14 cellular contexts compared by ENCODE assay signal in the genomic region with DNA sequence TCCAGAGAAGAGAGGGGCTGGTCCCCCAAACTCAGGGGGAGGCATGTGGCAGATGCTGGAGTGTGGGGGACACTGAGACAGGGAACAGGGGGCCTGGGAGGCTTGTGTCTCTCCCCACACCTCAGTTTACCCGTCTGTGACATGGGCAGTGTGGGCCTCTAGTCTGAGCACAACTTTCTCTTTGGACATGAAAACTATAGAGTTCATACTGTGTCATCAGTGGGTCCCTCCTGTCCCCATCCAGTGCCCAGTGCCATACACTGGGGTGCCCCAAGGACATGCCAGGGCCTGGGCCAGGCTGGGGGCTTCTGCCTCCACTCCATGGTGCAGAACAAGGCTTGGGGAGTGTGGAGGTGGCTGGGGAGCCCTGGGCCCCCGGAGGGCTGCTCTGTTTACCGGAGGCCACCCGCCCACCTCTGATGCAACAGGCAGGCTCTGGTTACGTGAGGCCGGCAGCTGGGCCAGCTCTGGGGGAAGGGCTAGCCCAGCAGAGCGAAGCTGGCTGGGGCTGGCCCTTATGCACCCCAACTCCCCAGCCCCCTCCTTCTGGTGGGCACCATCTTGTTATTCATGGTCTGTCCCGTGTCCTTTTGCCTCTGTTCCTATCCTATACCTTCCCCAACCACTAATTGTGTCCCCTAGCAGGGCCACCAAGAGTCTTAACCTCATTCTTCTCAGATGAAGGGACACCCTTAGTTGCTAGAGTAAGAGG. TPM values are rescaled to one million over a fixed set of nuclear protein-coding genes. Genes with fewer than 3 reads are reported as not detected.
A peak's percentile ranks its signal among the peaks of the same experiment; 100 is the strongest.
DNase-seq lines count a peak whose midpoint lies in the region; ATAC-seq, FAIRE-seq and TF ChIP-seq lines count a peak whose summit lies in the region.
"Had no signal": no experiment of that assay in that cellular context is flagged by ENCODE, and none has a peak within 500 bp of the region (broad histone marks: within the 10 kb centered on the region; RNA-seq: fewer than 3 reads in every experiment).

No MANE protein-coding gene starts in this region.

- H3K23ac ChIP-seq in neuronal stem cell (ENCODE audit: low read depth, low read length, poor library complexity): no peak overlapping the region

- no peak overlapping the region for H3K14ac ChIP-seq in neuronal stem cell (ENCODE audit: low read length)

- H3K4me3 ChIP-seq in GM12878 (no peak overlapping the region), neuronal stem cell (ENCODE audit: low read length in 2 of 2) (no peak overlapping the region)

- H3K27ac ChIP-seq in GM12878 (ENCODE audit: control insufficient read depth, insufficient read depth): peak overlapping the region; percentile 57
- no peak overlapping the region for H3K27ac ChIP-seq in neuronal stem cell (replicated peaks; ENCODE audit: low read length)
- H3K27ac ChIP-seq: WERI-Rb-1 had no signal

- no peak overlapping the region for H3K4ac ChIP-seq in neuronal stem cell (ENCODE audit: low read length)

- peak overlapping the region; percentile 24; the same call in 1 of the 2 replicates for H3K4me2 ChIP-seq in GM12878 (ENCODE audit: control insufficient read depth, insufficient read depth)
- no peak overlapping the region for H3K4me2 ChIP-seq in neuronal stem cell (ENCODE audit: insufficient read depth, low read length, poor library complexity, severe bottlenecking)

- H3K4me1 ChIP-seq in GM12878 (ENCODE audit: control insufficient read depth, insufficient read depth, low read length): peaks cover 26% of the 10 kb centered on the region
- H3K4me1 ChIP-seq in neuronal stem cell (ENCODE audit: control insufficient read depth in 2 of 2, insufficient read depth in 1 of 2, low read depth in 1 of 2, low read length in 2 of 2): peaks cover 0 to 13% of the 10 kb centered on the region in 2 donors

- peak overlapping the region; percentile 32 for H2AK5ac ChIP-seq in neuronal stem cell (ENCODE audit: low read depth, low read length)

- no peak overlapping the region for H2BK120ac ChIP-seq in neuronal stem cell (ENCODE audit: low read depth, low read length)

- H3K36me3 ChIP-seq in GM12878 (ENCODE audit: control insufficient read depth in 2 of 2, insufficient read depth in 2 of 2, low read length in 1 of 2): no peaks in the 10 kb centered on the region
- no peaks in the 10 kb centered on the region for H3K36me3 ChIP-seq in neuronal stem cell (replicated peaks in 1 of 2; ENCODE audit: control insufficient read depth in 2 of 2, insufficient read depth in 2 of 2, low read length in 2 of 2)
- H3K36me3 ChIP-seq: WERI-Rb-1 had no signal

- peaks cover 7% of the 10 kb centered on the region for H3K79me2 ChIP-seq in GM12878 (ENCODE audit: control insufficient read depth, insufficient read depth, low read length)

- POLR2A ChIA-PET in GM12878 (lab: Charles Lee): interaction anchor here (0.9 kb wide), 1 partner anchor 20 kb away, joined by 3 read pairs; no protein-coding TSS in a partner anchor

- TF ChIP-seq EP300 in GM12878 (IDR thresholded peaks at IDR 0.05; ENCODE audit: borderline replicate concordance in 1 of 2, control insufficient read depth in 1 of 2, low read depth in 2 of 2, low read length in 2 of 2): no peak

- H3K9ac ChIP-seq in GM12878 (ENCODE audit: control insufficient read depth, insufficient read depth, low read length): no peak overlapping the region
- H3K9ac ChIP-seq in neuronal stem cell (ENCODE audit: low read depth, low read length, poor library complexity): no peak overlapping the region

- 32% methylated on average over 8 of the region's 8 CpGs for WGBS in GM12878 (ENCODE audit: insufficient coverage, insufficient replicate concordance, low lambda C conversion rate, missing lambda C conversion rate)
- no CpG with 5 or more reads among the region's 8 CpGs for WGBS in neuronal stem cell (ENCODE audit: extremely low coverage in 2 of 2, insufficient read length in 2 of 2, insufficient replicate concordance in 1 of 2), 2 donors

- H3K27me3 ChIP-seq in GM12878 (replicated peaks in 1 of 2; ENCODE audit: control insufficient read depth in 2 of 2, insufficient read depth in 2 of 2, low read length in 1 of 2) (no peaks in the 10 kb centered on the region), neuronal stem cell (ENCODE audit: control insufficient read depth in 3 of 3, insufficient read depth in 3 of 3, low read depth in 1 of 3, low read length in 3 of 3) (peaks cover 0 to 16% (median 0%) of the 10 kb centered on the region in 3 experiments)

- no peak overlapping the region for H2BK5ac ChIP-seq in neuronal stem cell (ENCODE audit: low read length)

- RAD21 ChIA-PET in GM12878 (lab: Charles Lee; ENCODE audit: unreplicated experiment): interaction anchor here (14.0 kb wide), 1 partner anchor 18 kb away, joined by 394 read pairs; no protein-coding TSS in a partner anchor

- no peak for TF ChIP-seq CTCF in GM13976 (IDR thresholded peaks at IDR 0.05; ENCODE audit: borderline replicate concordance, control extremely low read depth, extremely low read depth, insufficient read depth, missing control alignments)
- no peak for TF ChIP-seq CTCF in GM12878 (IDR thresholded peaks at IDR 0.05 in 2 of 3, conservative IDR thresholded peaks at IDR 0.05 in 1 of 3; ENCODE audit: control insufficient read depth in 2 of 3, extremely low read depth in 1 of 3, insufficient read depth in 1 of 3, low read depth in 3 of 3, low read length in 3 of 3)

- H2BK12ac ChIP-seq in neuronal stem cell (ENCODE audit: low read length): peak overlapping the region; percentile 69

- H3K79me1 ChIP-seq in neuronal stem cell (ENCODE audit: low read depth, low read length): no peaks in the 10 kb centered on the region

- H3K9me3 ChIP-seq in GM12878 (replicated peaks; ENCODE audit: control insufficient read depth, insufficient read depth, low read length) (no peaks in the 10 kb centered on the region), neuronal stem cell (replicated peaks in 1 of 2; ENCODE audit: control insufficient read depth in 2 of 2, insufficient read depth in 1 of 2, low read depth in 1 of 2, low read length in 2 of 2) (peaks cover 0 to 2% of the 10 kb centered on the region in 2 donors)

- H4K8ac ChIP-seq in neuronal stem cell (ENCODE audit: low read depth, low read length): no peak overlapping the region

- H4K20me1 ChIP-seq in GM12878 (ENCODE audit: control insufficient read depth, insufficient read depth): no peaks in the 10 kb centered on the region

- BruUV-seq in GM12878 (replicated peaks; lab: Mats Ljungman, UMichigan): no TSS peak

- TF ChIP-seq RAD21 in GM12878 (IDR thresholded peaks at IDR 0.05; ENCODE audit: insufficient read depth, low read depth, low read length): no peak

- in situ Hi-C loops in GM13976 (cut with MboI; ENCODE audit: low sequenced_read_pairs, unreplicated experiment): no loop called here
- in situ Hi-C loops in GM12878 (cut with MboI): no loop called here

- H3K18ac ChIP-seq in neuronal stem cell (ENCODE audit: low read length): no peak overlapping the region

- FAIRE-seq in GM12878 (lab: Jason Lieb, UNC): no peak
- FAIRE-seq in urothelium cell line (lab: Jason Lieb, UNC): no peak
- FAIRE-seq: GM19239 had no signal

- intact Hi-C loops in GM12878 (cut with micrococcal nuclease; ENCODE audit: unreplicated experiment): no loop called here

- SMC1A ChIA-PET in GM12878 (lab: Charles Lee; ENCODE audit: uncharacterized antibody, unreplicated experiment): interaction anchor here (1.1 to 6.5 kb wide), 6 partner anchors 12 to 31 kb away, joined by 3 to 114 read pairs (median 4); no protein-coding TSS in a partner anchor

- no peak overlapping the region; the same call in 1 of the 2 replicates for H2AFZ ChIP-seq in GM12878 (ENCODE audit: control insufficient read depth, low read depth, low read length)
- H2AFZ ChIP-seq in neuronal stem cell (ENCODE audit: low read length): no peak overlapping the region

- DNase-seq in GM13976 (ENCODE audit: low spot score): peak; percentile 80
- DNase-seq in MV-4-11 (lab: John Stamatoyannopoulos, UW): peak; percentile 74
- no peak for DNase-seq in GM12878 (ENCODE audit: low read depth, low spot score)
- no peak for DNase-seq in neuronal stem cell (ENCODE audit: low spot score)
- no peak for DNase-seq in NCI-H226
- no peak for DNase-seq in NCI-H2029 (lab: John Stamatoyannopoulos, UW)
- DNase-seq in urothelium cell line (ENCODE audit: low spot score): no peak
- DNase-seq: cortex of kidney; hypothalamus; NCI-H526; stimulated activated CD4-positive, alpha-beta T cell treated with anti-CD3 and anti-CD28 coated beads, Interleukin-1b, Interleukin-23, amount 100 ng/mL, for 48 hours; WERI-Rb-1 had no signal

- ATAC-seq in GM12878 (peak; percentile 23), HG02981 (IDR thresholded peaks at IDR 0.05; ENCODE audit: unreplicated experiment) (no peak)

- no peak overlapping the region for H4K91ac ChIP-seq in neuronal stem cell (ENCODE audit: low read depth, low read length, poor library complexity)

- TF ChIP-seq POLR2A in GM12878 (IDR thresholded peaks at IDR 0.05; ENCODE audit: low read depth, low read length): 0 out of 2 replicates have a peak, but pooled peaks have one; percentile 36

- no peak overlapping the region for H2BK15ac ChIP-seq in neuronal stem cell (ENCODE audit: low read length)

- CTCF ChIA-PET in GM12878 (lab: Yijun Ruan, JAX): interaction anchor here (0.7 to 6.6 kb wide), 4 partner anchors 14 to 31 kb away, joined by 3 to 86 read pairs (median 4); no protein-coding TSS in a partner anchor

RNA-seq across cellular contexts. Expression of gene MEF2B, which starts 1.9 kb away (rescaled TPM):
- 4.9 and 5.2 TPM in 2 replicates for total RNA-seq in GM12878 (2013; cell fraction: nucleolus; rRNA removed)
- total RNA-seq in GM12878 (2014; rRNA removed): 13.6 and 17.9 TPM in 2 replicates
- total RNA-seq in GM12878 (2014; rRNA removed; fragmentation: Illumina TruSeq; extraction: Trizol): 6.4 and 7.6 TPM in 2 replicates
- 33.0 and 36.6 TPM in 2 replicates for total RNA-seq in GM12878 (2021)
- polyA plus RNA-seq in GM12878 (2011; ENCODE audit: low read depth): 13.7 TPM
- 0.69 and 1.8 TPM in 2 replicates for polyA plus RNA-seq in GM12878 (2011; rRNA removed)
- polyA plus RNA-seq in GM12878 (2011; cell fraction: cytosol; rRNA removed): 4.8 and 5.5 TPM in 2 replicates
- 8.7 and 9.5 TPM in 2 replicates for polyA plus RNA-seq in GM12878 (2011; cell fraction: nucleus; rRNA removed)
- 42.4 and 45.0 TPM in 2 replicates for polyA plus RNA-seq in GM12878 (2012)
- 4.2 and 10.0 TPM in 2 replicates for polyA plus RNA-seq in GM12878 (2014; fragmentation: Illumina TruSeq; extraction: Trizol)
- under 1 TPM; 0.09 to 0.21 TPM for polyA plus RNA-seq in GM12878 (2014; fragmentation: Nextera tagmentation; extraction: Ambion mirVana)
- 22.7 and 33.8 TPM in 2 replicates for polyA plus RNA-seq in GM12878 (2014; rRNA removed)
- 10 to 100 TPM in 1 of 2 experiments, 1 to 10 TPM in 1; 7.8 to 11.3 TPM for polyA plus RNA-seq in GM12878 (2016; fragmentation: Nextera tagmentation; extraction: Ambion mirVana)
- polyA minus RNA-seq in GM12878 (2011; rRNA and poly(A)+ RNA removed): 0.59 and 3.2 TPM in 2 replicates
- polyA minus RNA-seq in GM12878 (2011; cell fraction: cytosol; rRNA and poly(A)+ RNA removed): 1.7 and 2.5 TPM in 2 replicates
- 2.1 and 3.3 TPM in 2 replicates for polyA minus RNA-seq in GM12878 (2011; cell fraction: nucleus; rRNA and poly(A)+ RNA removed)
- 1.1 TPM for polyA plus RNA-seq in neuronal stem cell (2013, experiment 1 of 2)
- 1.2 TPM for polyA plus RNA-seq in neuronal stem cell (2013, experiment 2 of 2)

RNA-seq across cellular contexts. Expression of gene BORCS8, which starts 20.0 kb away (rescaled TPM):
- 31.6 and 35.8 TPM in 2 replicates for total RNA-seq in GM12878 (2013; cell fraction: nucleolus; rRNA removed)
- total RNA-seq in GM12878 (2014; rRNA removed) (31.1 and 33.5 TPM in 2 replicates), GM12878 (2014; rRNA removed; fragmentation: Illumina TruSeq; extraction: Trizol) (14.9 TPM in 2 replicates), GM12878 (2021) (25.8 and 27.1 TPM in 2 replicates)
- 9.7 TPM for polyA plus RNA-seq in GM12878 (2011; ENCODE audit: low read depth)
- polyA plus RNA-seq in GM12878 (2011; rRNA removed) (5.3 and 13.7 TPM in 2 replicates), GM12878 (2014; fragmentation: Illumina TruSeq; extraction: Trizol) (8.6 and 19.6 TPM in 2 replicates), GM12878 (2014; fragmentation: Nextera tagmentation; extraction: Ambion mirVana) (1 to 10 TPM; 3.7 to 6.0 TPM), GM12878 (2014; rRNA removed) (30.8 and 31.5 TPM in 2 replicates), GM12878 (2016; fragmentation: Nextera tagmentation; extraction: Ambion mirVana) (10 to 100 TPM; 39.0 to 40.3 TPM)
- 15.2 and 24.3 TPM in 2 replicates for polyA plus RNA-seq in GM12878 (2011; cell fraction: cytosol; rRNA removed)
- 25.3 and 37.8 TPM in 2 replicates for polyA plus RNA-seq in GM12878 (2011; cell fraction: nucleus; rRNA removed)
- 10.9 and 13.6 TPM in 2 replicates for polyA plus RNA-seq in GM12878 (2012)
- 8.3 and 14.1 TPM in 2 replicates for polyA minus RNA-seq in GM12878 (2011; rRNA and poly(A)+ RNA removed)
- 5.9 and 10.2 TPM in 2 replicates for polyA minus RNA-seq in GM12878 (2011; cell fraction: cytosol; rRNA and poly(A)+ RNA removed)
- 6.8 and 16.6 TPM in 2 replicates for polyA minus RNA-seq in GM12878 (2011; cell fraction: nucleus; rRNA and poly(A)+ RNA removed)
- polyA plus RNA-seq in neuronal stem cell (2013, experiment 1 of 2): 12.9 TPM
- polyA plus RNA-seq in neuronal stem cell (2013, experiment 2 of 2): 11.9 TPM

RNA-seq across cellular contexts. Expression of gene RFXANK, which starts 20.1 kb away (rescaled TPM):
- 47.3 and 51.9 TPM in 2 replicates for total RNA-seq in GM12878 (2013; cell fraction: nucleolus; rRNA removed)
- total RNA-seq in GM12878 (2014; rRNA removed): 98.3 and 125 TPM in 2 replicates
- total RNA-seq in GM12878 (2014; rRNA removed; fragmentation: Illumina TruSeq; extraction: Trizol): 81.0 and 88.1 TPM in 2 replicates
- total RNA-seq in GM12878 (2021): 113 and 118 TPM in 2 replicates
- 100 TPM for polyA plus RNA-seq in GM12878 (2011; ENCODE audit: low read depth)
- polyA plus RNA-seq in GM12878 (2011; rRNA removed): 35.0 and 73.8 TPM in 2 replicates
- 124 and 158 TPM in 2 replicates for polyA plus RNA-seq in GM12878 (2011; cell fraction: cytosol; rRNA removed)
- polyA plus RNA-seq in GM12878 (2011; cell fraction: nucleus; rRNA removed): 213 and 235 TPM in 2 replicates
- polyA plus RNA-seq in GM12878 (2012): 113 and 114 TPM in 2 replicates
- 40.2 and 89.4 TPM in 2 replicates for polyA plus RNA-seq in GM12878 (2014; fragmentation: Illumina TruSeq; extraction: Trizol)
- 10 to 100 TPM; 70.8 TPM for polyA plus RNA-seq in GM12878 (2014; fragmentation: Nextera tagmentation; extraction: Ambion mirVana)
- polyA plus RNA-seq in GM12878 (2014; rRNA removed): 102 and 126 TPM in 2 replicates
- 100 to 1,000 TPM; 108 to 119 TPM for polyA plus RNA-seq in GM12878 (2016; fragmentation: Nextera tagmentation; extraction: Ambion mirVana)
- polyA minus RNA-seq in GM12878 (2011; rRNA and poly(A)+ RNA removed): 55.2 and 80.2 TPM in 2 replicates
- polyA minus RNA-seq in GM12878 (2011; cell fraction: cytosol; rRNA and poly(A)+ RNA removed): 34.3 and 37.6 TPM in 2 replicates
- 57.1 and 106 TPM in 2 replicates for polyA minus RNA-seq in GM12878 (2011; cell fraction: nucleus; rRNA and poly(A)+ RNA removed)
- 141 TPM for polyA plus RNA-seq in neuronal stem cell (2013, experiment 1 of 2)
- polyA plus RNA-seq in neuronal stem cell (2013, experiment 2 of 2): 136 TPM

RNA-seq across cellular contexts. Expression of gene NR2C2AP, which starts 31.2 kb away (rescaled TPM):
- 10.1 and 12.1 TPM in 2 replicates for total RNA-seq in GM12878 (2013; cell fraction: nucleolus; rRNA removed)
- 22.4 and 23.9 TPM in 2 replicates for total RNA-seq in GM12878 (2014; rRNA removed)
- 19.7 and 22.5 TPM in 2 replicates for total RNA-seq in GM12878 (2014; rRNA removed; fragmentation: Illumina TruSeq; extraction: Trizol)
- 27.8 and 28.5 TPM in 2 replicates for total RNA-seq in GM12878 (2021)
- 9.9 TPM for polyA plus RNA-seq in GM12878 (2011; ENCODE audit: low read depth)
- 13.0 and 22.0 TPM in 2 replicates for polyA plus RNA-seq in GM12878 (2011; rRNA removed)
- 17.5 and 27.3 TPM in 2 replicates for polyA plus RNA-seq in GM12878 (2011; cell fraction: cytosol; rRNA removed)
- polyA plus RNA-seq in GM12878 (2011; cell fraction: nucleus; rRNA removed): 42.0 and 47.9 TPM in 2 replicates
- 14.9 and 16.6 TPM in 2 replicates for polyA plus RNA-seq in GM12878 (2012)
- polyA plus RNA-seq in GM12878 (2014; fragmentation: Illumina TruSeq; extraction: Trizol): 13.6 and 21.5 TPM in 2 replicates
- polyA plus RNA-seq in GM12878 (2014; fragmentation: Nextera tagmentation; extraction: Ambion mirVana): 10 to 100 TPM; 43.3 to 44.8 TPM
- polyA plus RNA-seq in GM12878 (2014; rRNA removed): 31.0 and 33.7 TPM in 2 replicates
- 10 to 100 TPM; 28.4 to 29.0 TPM for polyA plus RNA-seq in GM12878 (2016; fragmentation: Nextera tagmentation; extraction: Ambion mirVana)
- polyA minus RNA-seq in GM12878 (2011; rRNA and poly(A)+ RNA removed): 7.8 and 15.9 TPM in 2 replicates
- polyA minus RNA-seq in GM12878 (2011; cell fraction: cytosol; rRNA and poly(A)+ RNA removed): 4.4 and 5.5 TPM in 2 replicates
- polyA minus RNA-seq in GM12878 (2011; cell fraction: nucleus; rRNA and poly(A)+ RNA removed): 7.3 and 10.1 TPM in 2 replicates
- 5.6 TPM for polyA plus RNA-seq in neuronal stem cell (2013, experiment 1 of 2)
- polyA plus RNA-seq in neuronal stem cell (2013, experiment 2 of 2): 5.8 TPM

RNA-seq across cellular contexts. Expression of gene TMEM161A, which starts 33.7 kb away (rescaled TPM):
- total RNA-seq in GM12878 (2013; cell fraction: nucleolus; rRNA removed): 46.2 and 47.6 TPM in 2 replicates
- 27.6 and 32.1 TPM in 2 replicates for total RNA-seq in GM12878 (2014; rRNA removed)
- 8.4 and 9.1 TPM in 2 replicates for total RNA-seq in GM12878 (2014; rRNA removed; fragmentation: Illumina TruSeq; extraction: Trizol)
- 27.7 and 28.3 TPM in 2 replicates for total RNA-seq in GM12878 (2021)
- polyA plus RNA-seq in GM12878 (2011; ENCODE audit: low read depth): 5.5 TPM
- polyA plus RNA-seq in GM12878 (2011; rRNA removed): 5.7 and 16.4 TPM in 2 replicates
- polyA plus RNA-seq in GM12878 (2011; cell fraction: cytosol; rRNA removed): 27.9 and 35.4 TPM in 2 replicates
- polyA plus RNA-seq in GM12878 (2011; cell fraction: nucleus; rRNA removed): 115 and 130 TPM in 2 replicates
- 13.5 and 16.7 TPM in 2 replicates for polyA plus RNA-seq in GM12878 (2012)
- polyA plus RNA-seq in GM12878 (2014; fragmentation: Illumina TruSeq; extraction: Trizol): 0.79 and 7.3 TPM in 2 replicates
- 1 to 10 TPM; 1.1 to 2.0 TPM for polyA plus RNA-seq in GM12878 (2014; fragmentation: Nextera tagmentation; extraction: Ambion mirVana)
- polyA plus RNA-seq in GM12878 (2014; rRNA removed): 37.1 and 43.9 TPM in 2 replicates
- polyA plus RNA-seq in GM12878 (2016; fragmentation: Nextera tagmentation; extraction: Ambion mirVana): 10 to 100 TPM; 21.6 to 24.6 TPM
- 35.9 and 41.4 TPM in 2 replicates for polyA minus RNA-seq in GM12878 (2011; rRNA and poly(A)+ RNA removed)
- polyA minus RNA-seq in GM12878 (2011; cell fraction: cytosol; rRNA and poly(A)+ RNA removed): 16.3 and 17.4 TPM in 2 replicates
- polyA minus RNA-seq in GM12878 (2011; cell fraction: nucleus; rRNA and poly(A)+ RNA removed): 31.8 and 53.4 TPM in 2 replicates
- 25.5 TPM for polyA plus RNA-seq in neuronal stem cell (2013, experiment 1 of 2)
- 24.0 TPM for polyA plus RNA-seq in neuronal stem cell (2013, experiment 2 of 2)

Comparison
In these comparisons a context has a peak if more than half of its experiments do, and no peak if none do; other contexts are left out.
1. DNase-seq: peak in GM13976 (single experiment) and MV-4-11 (single experiment); none in GM12878 (single experiment), neuronal stem cell (single experiment), NCI-H226 (single experiment), NCI-H2029 (single experiment) and urothelium cell line (single experiment).